ENCODE assay signal across 11 cellular contexts in genomic region chr6:112231609-112232060, GRCh38. TPM values are rescaled to one million over a fixed set of nuclear protein-coding genes. Genes with fewer than 3 reads are reported as not detected.
A peak's percentile ranks its signal among the peaks of the same experiment; 100 is the strongest.
DNase-seq lines count a peak whose midpoint lies in the region; ATAC-seq, FAIRE-seq and TF ChIP-seq lines count a peak whose summit lies in the region.
"Had no signal": no experiment of that assay in that cellular context is flagged by ENCODE, and none has a peak within 500 bp of the region (broad histone marks: within the 10 kb centered on the region; RNA-seq: fewer than 3 reads in every experiment).

No MANE protein-coding gene starts in this region.

- 20 to 23% methylated on average over 2 of the region's 2 CpGs for WGBS in heart right ventricle, 2 donors
- 17% methylated on average over 2 of the region's 2 CpGs for WGBS in SK-N-SH (ENCODE audit: low lambda C conversion rate)

- no peak for DNase-seq in heart right ventricle
- DNase-seq in Right ventricle myocardium superior = no peak
- DNase-seq in SK-N-SH = no peak
- peak; percentile 96 for DNase-seq in left kidney (ENCODE audit: low read depth, low spot score)
- peak; percentile 25 for DNase-seq in urothelium cell line (ENCODE audit: low spot score)
- DNase-seq in NAMALWA (ENCODE audit: low spot score) = no peak
- no peak for DNase-seq in natural killer cell treated with Interleukin-12 subunit alpha and Interleukin-12 subunit beta and Interleukin-15 and Interleukin-18, amount 100 ng/mL, for 72 hours (ENCODE audit: low spot score)
- DNase-seq in Calu3 = no peak
- DNase-seq: lower lobe of right lung, T-helper 9 cell had no signal

- CTCF ChIA-PET in SK-N-SH (lab: Yijun Ruan, JAX) = interaction anchor here (1.1 to 3.7 kb wide), 5 partner anchors 9 to 51 kb away, joined by 3 to 13 read pairs (median 3); no protein-coding TSS in a partner anchor
- CTCF ChIA-PET in Calu3 (lab: Charles Lee) = no interaction called here

- peaks cover 23 to 29% of the 10 kb centered on the region in 2 donors for H3K27me3 Mint-ChIP-seq in natural killer cell treated with Interleukin-12 subunit alpha and Interleukin-12 subunit beta and Interleukin-15 and Interleukin-18, amount 100 ng/mL, for 72 hours
- no peaks in the 10 kb centered on the region for H3K27me3 Mint-ChIP-seq in Calu3 (ENCODE audit: unreplicated experiment)

- no peak for FAIRE-seq in urothelium cell line (lab: Jason Lieb, UNC)

- H3K27me3 ChIP-seq in heart right ventricle = no peaks in the 10 kb centered on the region
- H3K27me3 ChIP-seq in SK-N-SH (ENCODE audit: insufficient read depth) = no peaks in the 10 kb centered on the region

- H3K79me2 ChIP-seq in SK-N-SH (ENCODE audit: insufficient read depth) = no peaks in the 10 kb centered on the region

- TF ChIP-seq EP300 in SK-N-SH (IDR thresholded peaks at IDR 0.05; ENCODE audit: borderline replicate concordance in 1 of 2, low read depth in 1 of 2, low read length in 1 of 2) = no peak

- no peaks in the 10 kb centered on the region for H3K9me3 Mint-ChIP-seq in natural killer cell treated with Interleukin-12 subunit alpha and Interleukin-12 subunit beta and Interleukin-15 and Interleukin-18, amount 100 ng/mL, for 72 hours
- no peaks in the 10 kb centered on the region for H3K9me3 Mint-ChIP-seq in Calu3 (ENCODE audit: low read depth, unreplicated experiment)
- H3K9me3 Mint-ChIP-seq: activated T-helper 1 cell treated with anti-CD3 and anti-CD28 coated beads, Interleukin-12 subunit alpha, Interleukin-12 subunit beta, Interleukin-2, Interleukin-4 antibody, amounts not matched to agents 30 ng/mL and 10 ng/mL and 1 ng/mL, durations not matched to agents 14 hours and 24 hours and 36 hours had no signal

- H4K20me1 ChIP-seq in SK-N-SH (ENCODE audit: insufficient read depth) = no peaks in the 10 kb centered on the region

- no TSS peak for BruUV-seq in Calu3 (replicated peaks; lab: Mats Ljungman, UMichigan)

- no peak overlapping the region for H3K4me3 Mint-ChIP-seq in natural killer cell treated with Interleukin-12 subunit alpha and Interleukin-12 subunit beta and Interleukin-15 and Interleukin-18, amount 100 ng/mL, for 72 hours
- H3K4me3 Mint-ChIP-seq in Calu3 (ENCODE audit: low read depth, unreplicated experiment) = no peak overlapping the region
- H3K4me3 Mint-ChIP-seq: activated T-helper 1 cell treated with anti-CD3 and anti-CD28 coated beads, Interleukin-12 subunit alpha, Interleukin-12 subunit beta, Interleukin-2, Interleukin-4 antibody, amounts not matched to agents 30 ng/mL and 10 ng/mL and 1 ng/mL, durations not matched to agents 14 hours and 24 hours and 36 hours had no signal

- intact Hi-C loops in heart right ventricle (cut with DNase I) = no loop called here
- intact Hi-C loops in Right ventricle myocardium superior (cut with DNase I) = no loop called here
- intact Hi-C loops in Calu3 (cut with micrococcal nuclease; ENCODE audit: unreplicated experiment) = no loop called here

- no peaks in the 10 kb centered on the region for H3K9me2 ChIP-seq in SK-N-SH

- H3K4me3 ChIP-seq in heart right ventricle (no peak overlapping the region), SK-N-SH (ENCODE audit: low read depth in 2 of 2, low read length in 1 of 2) (no peak overlapping the region)
- H3K4me3 ChIP-seq: lower lobe of right lung had no signal

- H3K36me3 Mint-ChIP-seq in natural killer cell treated with Interleukin-12 subunit alpha and Interleukin-12 subunit beta and Interleukin-15 and Interleukin-18, amount 100 ng/mL, for 72 hours = no peaks in the 10 kb centered on the region
- H3K36me3 Mint-ChIP-seq in Calu3 (ENCODE audit: insufficient read depth, unreplicated experiment) = peaks cover 9% of the 10 kb centered on the region

- peaks cover 18% of the 10 kb centered on the region for H3F3A ChIP-seq in SK-N-SH (replicated peaks; ENCODE audit: insufficient read depth)

- no peak overlapping the region for H3K9ac ChIP-seq in SK-N-SH

- peak overlapping the region in 9 of 10 donors; percentile 1 to 89 (median 80) for H3K27ac ChIP-seq in heart right ventricle
- peak overlapping the region; percentile 92 to 97 for H3K27ac ChIP-seq in SK-N-SH (ENCODE audit: low read depth in 2 of 2, low read length in 1 of 2)
- H3K27ac ChIP-seq: lower lobe of right lung had no signal

- H3K4me1 ChIP-seq in heart right ventricle = peaks cover 10 to 93% (median 77%) of the 10 kb centered on the region in 9 donors
- H3K4me1 ChIP-seq in SK-N-SH (ENCODE audit: control insufficient read depth in 1 of 2, insufficient read depth in 2 of 2, low read depth in 1 of 2, low read length in 1 of 2) = peaks cover 29 to 42% of the 10 kb centered on the region in 2 experiments

- 0 out of 2 replicates have a peak overlapping the region, but pooled peaks have one; percentile 4 for H3K4me2 ChIP-seq in SK-N-SH

- no peak for TF ChIP-seq RAD21 in SK-N-SH (IDR thresholded peaks at IDR 0.05; ENCODE audit: low read length)

- H3K27ac Mint-ChIP-seq in natural killer cell treated with Interleukin-12 subunit alpha and Interleukin-12 subunit beta and Interleukin-15 and Interleukin-18, amount 100 ng/mL, for 72 hours = no peak overlapping the region
- no peak overlapping the region for H3K27ac Mint-ChIP-seq in Calu3 (ENCODE audit: unreplicated experiment)
- H3K27ac Mint-ChIP-seq: activated T-helper 1 cell treated with anti-CD3 and anti-CD28 coated beads, Interleukin-12 subunit alpha, Interleukin-12 subunit beta, Interleukin-2, Interleukin-4 antibody, amounts not matched to agents 30 ng/mL and 10 ng/mL and 1 ng/mL, durations not matched to agents 14 hours and 24 hours and 36 hours had no signal

- ATAC-seq in heart right ventricle (peak in 4 of 8 donors; percentile 7 to 30 (median 20)), Right ventricle myocardium superior (ENCODE audit: poor library complexity) (no peak)
- no peak for ATAC-seq in natural killer cell treated with Interleukin-12 subunit alpha and Interleukin-12 subunit beta and Interleukin-15 and Interleukin-18, amount 100 ng/mL, for 72 hours
- ATAC-seq: lower lobe of right lung had no signal

- POLR2A ChIA-PET in SK-N-SH (lab: Yijun Ruan, JAX) = no interaction called here

- H3K36me3 ChIP-seq in heart right ventricle (peaks cover 0 to 4% (median 0%) of the 10 kb centered on the region in 9 donors), SK-N-SH (replicated peaks in 1 of 2; ENCODE audit: control insufficient read depth in 1 of 2, insufficient read depth in 2 of 2, low read length in 1 of 2) (no peaks in the 10 kb centered on the region)
- H3K36me3 ChIP-seq: lower lobe of right lung had no signal

- no peak for TF ChIP-seq CTCF in heart right ventricle (IDR thresholded peaks at IDR 0.05)
- TF ChIP-seq CTCF in SK-N-SH (IDR thresholded peaks at IDR 0.05) = no peak
- TF ChIP-seq CTCF in Calu3 (IDR thresholded peaks at IDR 0.05; ENCODE audit: unreplicated experiment) = no peak

- H3K4me1 Mint-ChIP-seq in natural killer cell treated with Interleukin-12 subunit alpha and Interleukin-12 subunit beta and Interleukin-15 and Interleukin-18, amount 100 ng/mL, for 72 hours (ENCODE audit: low read depth in 2 of 2) = peaks cover 11 to 15% of the 10 kb centered on the region in 2 donors
- H3K4me1 Mint-ChIP-seq in Calu3 (ENCODE audit: low read depth, unreplicated experiment) = peaks cover 32% of the 10 kb centered on the region

- no peaks in the 10 kb centered on the region for H3K9me3 ChIP-seq in heart right ventricle
- H3K9me3 ChIP-seq in SK-N-SH = no peaks in the 10 kb centered on the region
- H3K9me3 ChIP-seq: lower lobe of right lung had no signal

- peak overlapping the region; percentile 49; the same call in 1 of the 2 replicates for H2AFZ ChIP-seq in SK-N-SH (ENCODE audit: low read depth)

TF ChIP-seq in SK-N-SH, 30 proteins besides CTCF, POLR2A, EP300 and RAD21:
- TF ChIP-seq MAX (IDR thresholded peaks at IDR 0.05; ENCODE audit: low read depth) = no peak
- TF ChIP-seq RCOR1 (IDR thresholded peaks at IDR 0.05; ENCODE audit: low read length) = peak; percentile 50; the same call in 1 of the 2 replicates
- TF ChIP-seq TCF12 (IDR thresholded peaks at IDR 0.05) = peak; percentile 72
- TF ChIP-seq GATA2 (CRISPR knock-in tag; IDR thresholded peaks at IDR 0.05) = no peak
- TF ChIP-seq PBX3 (IDR thresholded peaks at IDR 0.05) = peak; percentile 65
- no peak for TF ChIP-seq FOXM1 (IDR thresholded peaks at IDR 0.05; ENCODE audit: low read depth)
TF ChIP-seq in SK-N-SH: peak in this region for 3.

RNA-seq across cellular contexts. Expression of gene LAMA4, which starts 22.7 kb away (rescaled TPM):
- total RNA-seq in heart right ventricle (100 to 1,000 TPM in 1 of 10 donors, 10 to 100 TPM in 9; 35.4 to 103 (median 82.5) TPM), Right ventricle myocardium superior (71.1 TPM), Calu3 (2022) (85.8 and 89.9 TPM in 2 replicates)
- polyA plus RNA-seq in heart right ventricle (10 to 100 TPM; 23.7 to 92.5 TPM), SK-N-SH (2012; rRNA removed) (9.4 and 10.5 TPM in 2 replicates)
- polyA plus RNA-seq in SK-N-SH (2012; cell fraction: cytosol; rRNA removed) = 6.9 and 7.5 TPM in 2 replicates
- polyA plus RNA-seq in SK-N-SH (2012; cell fraction: nucleus; rRNA removed) = 14.6 and 14.9 TPM in 2 replicates
- total RNA-seq in natural killer cell treated with Interleukin-12 subunit alpha and Interleukin-12 subunit beta and Interleukin-15 and Interleukin-18, amount 100 ng/mL, for 72 hours = not detected
- total RNA-seq: activated T-helper 1 cell treated with anti-CD3 and anti-CD28 coated beads, Interleukin-12 subunit alpha, Interleukin-12 subunit beta, Interleukin-2, Interleukin-4 antibody, amounts not matched to agents 30 ng/mL and 10 ng/mL and 1 ng/mL, durations not matched to agents 14 hours and 24 hours and 36 hours had no signal

Comparison
In these comparisons a context has a peak if more than half of its experiments do, and no peak if none do; other contexts are left out.
1. DNase-seq: peak in left kidney (single experiment) and urothelium cell line (single experiment); none in heart right ventricle (0 of 2), Right ventricle myocardium superior (single experiment), SK-N-SH (single experiment), NAMALWA (single experiment), natural killer cell treated with Interleukin-12 subunit alpha and Interleukin-12 subunit beta and Interleukin-15 and Interleukin-18, amount 100 ng/mL, for 72 hours (single experiment) and Calu3 (single experiment).
2. RNA of gene LAMA4, which starts 22.7 kb away (total RNA-seq): 85.8 to 89.9 TPM in Calu3, 35.4 to 103 TPM in heart right ventricle and 71.1 TPM in Right ventricle myocardium superior (single experiment); not detected in natural killer cell treated with Interleukin-12 subunit alpha and Interleukin-12 subunit beta and Interleukin-15 and Interleukin-18, amount 100 ng/mL, for 72 hours; every median in the first group is over 10 times any median in the second.